8 cellular contexts compared by ENCODE assay signal in genomic region chr3:75372964-75373363, GRCh38.
DNase-seq lines count a peak whose midpoint lies in the region; ATAC-seq and TF ChIP-seq lines count a peak whose summit lies in the region.
"Not testable (repeated sequence)": the region's sequence is repeated elsewhere in the genome, so short reads cannot be mapped to it uniquely, and the experiment has no call there.

No MANE protein-coding gene starts in this region.

- H3K4me3 Mint-ChIP-seq in T-helper 1 cell treated with Interleukin-12 subunit alpha and Interleukin-12 subunit beta and Interleukin-4 antibody, amounts not matched to agents 30 μg/mL and 1 μg/mL, for 36 hours, result peak overlapping the region; percentile 54
- peak overlapping the region; percentile 11 for H3K4me3 Mint-ChIP-seq in activated CD8-positive, alpha-beta memory T cell treated with anti-CD3 and anti-CD28 coated beads, Interleukin-2, amount 10 ng/mL, durations not matched to agents 7 days and 5 days

- peak; percentile 32 for DNase-seq in EH (ENCODE audit: low read depth)
- DNase-seq in activated CD8-positive, alpha-beta memory T cell treated with anti-CD3 and anti-CD28 coated beads, Interleukin-2, amount 10 ng/mL, durations not matched to agents 7 days and 5 days; osteoblast (ENCODE audit: insufficient read length, low spot score, missing footprints): not testable (repeated sequence)
- peak; percentile 36 for DNase-seq in dedifferentiated amniotic fluid mesenchymal stem cell (ENCODE audit: extremely low spot score)
- peak; percentile 49 for DNase-seq in fibroblast of the aortic adventitia (ENCODE audit: low read depth)

- H3K79me2 ChIP-seq in ACC112 (ENCODE audit: control insufficient read depth, insufficient read depth, low read length, unreplicated experiment); KMS-11 (ENCODE audit: insufficient read depth, low read depth); osteoblast (ENCODE audit: insufficient read depth, low read length): not testable (repeated sequence)

- not testable (repeated sequence) for H3K27me3 ChIP-seq in ACC112 (ENCODE audit: insufficient read depth, low read length); KMS-11 (ENCODE audit: insufficient read depth, low read depth); osteoblast (ENCODE audit: insufficient read depth, low read length)

- H3K36me3 Mint-ChIP-seq in T-helper 1 cell treated with Interleukin-12 subunit alpha and Interleukin-12 subunit beta and Interleukin-4 antibody, amounts not matched to agents 30 μg/mL and 1 μg/mL, for 36 hours (ENCODE audit: low read depth); activated CD8-positive, alpha-beta memory T cell treated with anti-CD3 and anti-CD28 coated beads, Interleukin-2, amount 10 ng/mL, durations not matched to agents 7 days and 5 days: not testable (repeated sequence)

- not testable (repeated sequence) for H3K4me1 Mint-ChIP-seq in T-helper 1 cell treated with Interleukin-12 subunit alpha and Interleukin-12 subunit beta and Interleukin-4 antibody, amounts not matched to agents 30 μg/mL and 1 μg/mL, for 36 hours (ENCODE audit: low read depth); activated CD8-positive, alpha-beta memory T cell treated with anti-CD3 and anti-CD28 coated beads, Interleukin-2, amount 10 ng/mL, durations not matched to agents 7 days and 5 days

- H3K27me3 Mint-ChIP-seq in T-helper 1 cell treated with Interleukin-12 subunit alpha and Interleukin-12 subunit beta and Interleukin-4 antibody, amounts not matched to agents 30 μg/mL and 1 μg/mL, for 36 hours (ENCODE audit: low read depth); activated CD8-positive, alpha-beta memory T cell treated with anti-CD3 and anti-CD28 coated beads, Interleukin-2, amount 10 ng/mL, durations not matched to agents 7 days and 5 days: not testable (repeated sequence)

- not testable (repeated sequence) for H4K20me1 ChIP-seq in KMS-11 (ENCODE audit: insufficient read depth); osteoblast (ENCODE audit: insufficient read depth, low read length)

- ATAC-seq in activated CD8-positive, alpha-beta memory T cell treated with anti-CD3 and anti-CD28 coated beads, Interleukin-2, amount 10 ng/mL, durations not matched to agents 7 days and 5 days, result not testable (repeated sequence)

- H3K4me1 ChIP-seq in ACC112 (ENCODE audit: control insufficient read depth, insufficient read depth, low read length, unreplicated experiment); osteoblast (ENCODE audit: insufficient read depth, low read length): not testable (repeated sequence)
- H3K4me1 ChIP-seq in KMS-11 (ENCODE audit: low read depth, poor library complexity, severe bottlenecking), result peaks cover 18% of the 10 kb centered on the region

- not testable (repeated sequence) for TF ChIP-seq CTCF in KMS-11 (conservative IDR thresholded peaks at IDR 0.05; ENCODE audit: low read depth, low read length); fibroblast of the aortic adventitia (IDR thresholded peaks at IDR 0.05; ENCODE audit: insufficient read depth, low read length); osteoblast (IDR thresholded peaks at IDR 0.05; ENCODE audit: extremely low read depth, low read depth, low read length)

- peak overlapping the region; percentile 37; the same call in 1 of the 2 replicates for H3K4me3 ChIP-seq in ACC112 (ENCODE audit: low read depth, low read length)
- not testable (repeated sequence) for H3K4me3 ChIP-seq in KMS-11 (IDR thresholded peaks at IDR 0.05; ENCODE audit: insufficient read depth, low read depth, low read length); fibroblast of the aortic adventitia (ENCODE audit: low read depth, low read length); osteoblast (ENCODE audit: insufficient read depth, low read length)

- not testable (repeated sequence) for H3K36me3 ChIP-seq in ACC112 (ENCODE audit: insufficient read depth, low read length); KMS-11 (ENCODE audit: insufficient read depth); osteoblast (ENCODE audit: insufficient read depth, low read length)

- H3K9me3 Mint-ChIP-seq in T-helper 1 cell treated with Interleukin-12 subunit alpha and Interleukin-12 subunit beta and Interleukin-4 antibody, amounts not matched to agents 30 μg/mL and 1 μg/mL, for 36 hours; activated CD8-positive, alpha-beta memory T cell treated with anti-CD3 and anti-CD28 coated beads, Interleukin-2, amount 10 ng/mL, durations not matched to agents 7 days and 5 days (ENCODE audit: low read depth): not testable (repeated sequence)

- H3K27ac ChIP-seq in ACC112 (ENCODE audit: low read depth, low read length); osteoblast (ENCODE audit: low read depth, low read length): not testable (repeated sequence)
- peak overlapping the region; percentile 73; the same call in 1 of the 2 replicates for H3K27ac ChIP-seq in KMS-11

- not testable (repeated sequence) for H3K9ac ChIP-seq in KMS-11

- CTCF ChIA-PET in activated CD8-positive, alpha-beta memory T cell treated with anti-CD3 and anti-CD28 coated beads, Interleukin-2, amount 10 ng/mL, durations not matched to agents 7 days and 5 days (lab: Charles Lee), result not testable (repeated sequence)

- H3K27ac Mint-ChIP-seq in T-helper 1 cell treated with Interleukin-12 subunit alpha and Interleukin-12 subunit beta and Interleukin-4 antibody, amounts not matched to agents 30 μg/mL and 1 μg/mL, for 36 hours; activated CD8-positive, alpha-beta memory T cell treated with anti-CD3 and anti-CD28 coated beads, Interleukin-2, amount 10 ng/mL, durations not matched to agents 7 days and 5 days: not testable (repeated sequence)

- not testable (repeated sequence) for H3K4me2 ChIP-seq in KMS-11
- H3K4me2 ChIP-seq in osteoblast (ENCODE audit: insufficient read depth, low read length), result peak overlapping the region; percentile 45

- not testable (repeated sequence) for H3K9me3 ChIP-seq in osteoblast (ENCODE audit: low read depth, low read length)

- H2AFZ ChIP-seq in ACC112 (ENCODE audit: low read length, unreplicated experiment); KMS-11 (ENCODE audit: low read depth); osteoblast (ENCODE audit: low read length): not testable (repeated sequence)
